Comparison of ENCODE assay signal across 14 cellular contexts in the genomic region with DNA sequence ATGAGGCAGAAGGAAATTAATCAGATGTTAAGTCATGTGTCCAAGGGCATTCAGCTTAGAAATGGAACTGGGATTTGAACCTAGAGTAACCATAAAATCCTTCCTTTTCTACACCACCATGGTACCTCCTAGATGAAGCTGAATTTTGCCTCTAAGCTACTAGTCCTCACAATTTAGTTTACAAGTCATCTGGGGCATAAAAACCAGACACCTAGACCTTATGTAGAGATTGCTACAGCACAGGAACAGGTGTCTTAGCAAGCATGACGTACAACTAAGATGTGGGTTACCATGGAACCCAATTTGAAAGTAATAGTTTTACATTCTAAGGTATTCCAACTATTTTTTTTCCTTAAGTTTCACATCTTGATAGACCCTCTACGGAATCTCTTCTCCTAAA. TPM values are rescaled to one million over a fixed set of nuclear protein-coding genes. Genes with fewer than 3 reads are reported as not detected.
A peak's percentile ranks its signal among the peaks of the same experiment; 100 is the strongest.
DNase-seq lines count a peak whose midpoint lies in the region; ATAC-seq, FAIRE-seq and TF ChIP-seq lines count a peak whose summit lies in the region.
"Had no signal": no experiment of that assay in that cellular context is flagged by ENCODE, and none has a peak within 500 bp of the region (broad histone marks: within the 10 kb centered on the region; RNA-seq: fewer than 3 reads in every experiment).

No MANE protein-coding gene starts in this region.

- no peaks in the 10 kb centered on the region for H3K9me1 ChIP-seq in K562 (ENCODE audit: control insufficient read depth, insufficient read depth, low read length)

- CTCF ChIA-PET in activated CD4-positive, alpha-beta T cell treated with anti-CD3 and anti-CD28 coated beads for 36 hours (lab: Charles Lee) = interaction anchor here (0.6 to 4.8 kb wide), 13 partner anchors 10 to 769 kb away, joined by 3 to 30 read pairs (median 3); no protein-coding TSS in a partner anchor
- CTCF ChIA-PET in Calu3 (lab: Charles Lee) = interaction anchor here (0.5 to 1.9 kb wide), 4 partner anchors 16 to 771 kb away, joined by 3 to 4 read pairs (median 4); a partner anchor contains a TSS
- CTCF ChIA-PET in K562 (lab: Yijun Ruan, JAX; ENCODE audit: low intra/inter-chr PET ratio) = no interaction called here

- no peak for DNase-seq in activated CD4-positive, alpha-beta T cell treated with anti-CD3 and anti-CD28 coated beads for 36 hours
- DNase-seq in activated CD4-positive, alpha-beta T cell treated with anti-CD3 and anti-CD28 coated beads, Interleukin-2, amount 50 U/mL, for 4 hours = no peak
- DNase-seq in Calu3 (no peak), K562 (ENCODE audit: extremely low read depth in 1 of 4, low spot score in 3 of 4) (no peak), 8988T (no peak), NCI-H2029 treated with DMSO at 0.1 percent for 48 hours (lab: John Stamatoyannopoulos, UW) (no peak)
- DNase-seq in activated effector memory CD4-positive, alpha-beta T cell treated with anti-CD3 and anti-CD28 coated beads, Interleukin-2, amount 50 U/mL, for 16 hours = no peak
- DNase-seq: AML-193; CD8-positive, alpha-beta memory T cell; NCI-H1417 treated with DMSO at 0.1 percent for 48 hours; NCI-H2029; NCI-H510A treated with DMSO at 0.1 percent for 48 hours had no signal

- no peaks in the 10 kb centered on the region for H3K27me3 Mint-ChIP-seq in activated CD4-positive, alpha-beta T cell treated with anti-CD3 and anti-CD28 coated beads for 36 hours
- H3K27me3 Mint-ChIP-seq in Calu3 (ENCODE audit: unreplicated experiment) = no peaks in the 10 kb centered on the region

- H3K4me2 ChIP-seq in K562 (ENCODE audit: insufficient read depth, low read length) = no peak overlapping the region

- H3K9ac ChIP-seq in K562 (ENCODE audit: insufficient read depth in 1 of 2, low read depth in 2 of 2, low read length in 2 of 2) = no peak overlapping the region

- H3K27ac ChIP-seq in K562 (ENCODE audit: extremely low read depth, low read depth, low read length) (no peak overlapping the region), neutrophil (peak overlapping the region; percentile 58)

- H3K27ac Mint-ChIP-seq in activated CD4-positive, alpha-beta T cell treated with anti-CD3 and anti-CD28 coated beads for 36 hours = peak overlapping the region; percentile 45
- peak overlapping the region; percentile 18 for H3K27ac Mint-ChIP-seq in Calu3 (ENCODE audit: unreplicated experiment)

- H3K36me3 ChIP-seq in K562 (ENCODE audit: control insufficient read depth, insufficient read depth, low read length) = peaks cover 47% of the 10 kb centered on the region
- peaks cover 73% of the 10 kb centered on the region for H3K36me3 ChIP-seq in neutrophil

- peaks cover 3% of the 10 kb centered on the region for H3K4me1 Mint-ChIP-seq in activated CD4-positive, alpha-beta T cell treated with anti-CD3 and anti-CD28 coated beads for 36 hours
- H3K4me1 Mint-ChIP-seq in Calu3 (ENCODE audit: low read depth, unreplicated experiment) = no peaks in the 10 kb centered on the region
- H3K4me1 Mint-ChIP-seq: CD8-positive, alpha-beta memory T cell had no signal

- no peak overlapping the region for H2AFZ ChIP-seq in K562 (ENCODE audit: low read depth, low read length)

- TF ChIP-seq POLR2A in K562 (conservative IDR thresholded peaks at IDR 0.05) = no peak; the same call in 1 of the 2 replicates

- no peak for TF ChIP-seq RAD21 in K562 (CRISPR knock-in tag; conservative IDR thresholded peaks at IDR 0.05 in 1 of 2, IDR thresholded peaks at IDR 0.05 in 1 of 2)

- H3K4me3 ChIP-seq in K562 (no peak overlapping the region), neutrophil (ENCODE audit: low read depth in 1 of 2, low read length in 1 of 2) (no peak overlapping the region)

- no peaks in the 10 kb centered on the region for H3K79me2 ChIP-seq in K562 (ENCODE audit: control insufficient read depth, insufficient read depth, low read length)

- no peak overlapping the region for H3K4me3 Mint-ChIP-seq in activated CD4-positive, alpha-beta T cell treated with anti-CD3 and anti-CD28 coated beads for 36 hours
- no peak overlapping the region for H3K4me3 Mint-ChIP-seq in Calu3 (ENCODE audit: low read depth, unreplicated experiment)
- H3K4me3 Mint-ChIP-seq: CD8-positive, alpha-beta memory T cell had no signal

- no peak for ATAC-seq in activated CD4-positive, alpha-beta T cell treated with anti-CD3 and anti-CD28 coated beads for 36 hours
- peak; percentile 18; the same call in 2 of the 3 replicates for ATAC-seq in K562

- WGBS in K562 (ENCODE audit: insufficient coverage, low coverage, missing lambda C conversion rate) = 92% methylated on average over 2 of the region's 2 CpGs

- TF ChIP-seq EP300 in K562 (IDR thresholded peaks at IDR 0.05; ENCODE audit: low read length) = no peak

- no peaks in the 10 kb centered on the region for H3K9me3 Mint-ChIP-seq in activated CD4-positive, alpha-beta T cell treated with anti-CD3 and anti-CD28 coated beads for 36 hours (ENCODE audit: low read depth)
- no peaks in the 10 kb centered on the region for H3K9me3 Mint-ChIP-seq in Calu3 (ENCODE audit: low read depth, unreplicated experiment)
- H3K9me3 Mint-ChIP-seq: CD8-positive, alpha-beta memory T cell had no signal

- no peaks in the 10 kb centered on the region for H4K20me1 ChIP-seq in K562 (replicated peaks; ENCODE audit: control insufficient read depth, insufficient read depth, low read length)

- in situ Hi-C loops in K562 (cut with MboI) = no loop called here

- no peaks in the 10 kb centered on the region for H3K4me1 ChIP-seq in K562 (replicated peaks in 1 of 2; ENCODE audit: control insufficient read depth in 2 of 2, insufficient read depth in 2 of 2, low read length in 2 of 2)
- peaks cover 6 to 8% of the 10 kb centered on the region in 2 experiments for H3K4me1 ChIP-seq in neutrophil (ENCODE audit: control insufficient read depth in 1 of 2, insufficient read depth in 1 of 2, low read depth in 1 of 2, low read length in 1 of 2)

- TF ChIP-seq CTCF in Calu3 (IDR thresholded peaks at IDR 0.05; ENCODE audit: unreplicated experiment) (no peak), K562 (IDR thresholded peaks at IDR 0.05 in 2 of 3, conservative IDR thresholded peaks at IDR 0.05 in 1 of 3; ENCODE audit: insufficient read depth in 2 of 3, low read depth in 1 of 3, low read length in 3 of 3) (no peak), neutrophil (IDR thresholded peaks at IDR 0.05) (no peak)

- H3K27me3 ChIP-seq in K562 (ENCODE audit: control insufficient read depth in 2 of 2, insufficient read depth in 2 of 2, low read length in 2 of 2) = no peaks in the 10 kb centered on the region
- no peaks in the 10 kb centered on the region for H3K27me3 ChIP-seq in neutrophil

- no peaks in the 10 kb centered on the region for H3K9me3 ChIP-seq in K562 (replicated peaks; ENCODE audit: control insufficient read depth, insufficient read depth, low read depth, low read length)
- no peaks in the 10 kb centered on the region for H3K9me3 ChIP-seq in neutrophil

- FAIRE-seq in K562 (lab: Jason Lieb, UNC) = no peak
- FAIRE-seq: H1 had no signal

- intact Hi-C loops in activated CD4-positive, alpha-beta T cell treated with anti-CD3 and anti-CD28 coated beads for 36 hours (cut with DNase I, micrococcal nuclease) = no loop called here
- intact Hi-C loops in Calu3 (cut with micrococcal nuclease; ENCODE audit: unreplicated experiment) = no loop called here
- intact Hi-C loops in K562 (cut with micrococcal nuclease) = no loop called here

- POLR2A ChIA-PET in activated CD4-positive, alpha-beta T cell treated with anti-CD3 and anti-CD28 coated beads for 36 hours (lab: Charles Lee) = interaction anchor here (0.6 to 0.9 kb wide), 3 partner anchors 8 to 108 kb away, joined by 3 to 6 read pairs (median 3); no protein-coding TSS in a partner anchor
- POLR2A ChIA-PET in K562 (lab: Yijun Ruan, JAX) = interaction anchor here (1.1 to 2.7 kb wide), 7 partner anchors 8 to 73 kb away, joined by 3 to 15 read pairs (median 4); a partner anchor contains a TSS

- no TSS peak for BruUV-seq in Calu3 (replicated peaks; lab: Mats Ljungman, UMichigan)
- no TSS peak for BruUV-seq in K562 (replicated peaks; lab: Mats Ljungman, UMichigan)

- H3K36me3 Mint-ChIP-seq in activated CD4-positive, alpha-beta T cell treated with anti-CD3 and anti-CD28 coated beads for 36 hours (ENCODE audit: low read depth) = peaks cover 33% of the 10 kb centered on the region
- H3K36me3 Mint-ChIP-seq in Calu3 (ENCODE audit: insufficient read depth, unreplicated experiment) = peaks cover 63% of the 10 kb centered on the region

RNA-seq across cellular contexts. Expression of a gene that starts 9.2 kb away (rescaled TPM):
- 1 to 10 TPM; 8.3 to 8.8 TPM for total RNA-seq in activated CD4-positive, alpha-beta T cell treated with anti-CD3 and anti-CD28 coated beads for 36 hours
- total RNA-seq in Calu3 (2022) (10.6 and 11.0 TPM in 2 replicates), K562 (2014; rRNA removed) (4.9 and 7.1 TPM in 2 replicates), K562 (2014; rRNA removed; fragmentation: Illumina TruSeq; extraction: Trizol) (7.0 and 8.2 TPM in 2 replicates), K562 (2015; rRNA removed; fragmentation: Illumina TruSeq; extraction: Trizol) (8.0 and 8.3 TPM in 2 replicates), K562 (2021) (6.0 and 6.4 TPM in 2 replicates)
- total RNA-seq in K562 (2011; cell fraction: chromatin; rRNA removed; ENCODE audit: low replicate concordance) = 14.6 and 18.4 TPM in 2 replicates
- 11.8 and 15.0 TPM in 2 replicates for total RNA-seq in K562 (2011; cell fraction: nucleolus; rRNA removed)
- 17.7 and 22.4 TPM in 2 replicates for total RNA-seq in K562 (2011; cell fraction: nucleoplasm; rRNA removed)
- polyA plus RNA-seq in K562 (2011; rRNA removed) (22.1 and 22.5 TPM in 2 replicates), K562 (2014; fragmentation: Illumina TruSeq; extraction: Trizol) (11.8 and 12.4 TPM in 2 replicates), K562 (2014; fragmentation: Nextera tagmentation; extraction: Ambion mirVana) (10 to 100 TPM; 22.9 to 25.2 TPM), K562 (2014; rRNA removed) (8.8 and 11.3 TPM in 2 replicates)
- 26.0 and 28.2 TPM in 2 replicates for polyA plus RNA-seq in K562 (2011; cell fraction: cytosol; rRNA removed)
- 13.0 and 15.5 TPM in 2 replicates for polyA plus RNA-seq in K562 (2011; cell fraction: nucleus; rRNA removed)
- polyA plus RNA-seq in K562 (2012) = 7.9 and 11.7 TPM in 2 replicates
- 11.6 and 12.4 TPM in 2 replicates for polyA minus RNA-seq in K562 (2011; rRNA and poly(A)+ RNA removed)
- polyA minus RNA-seq in K562 (2011; cell fraction: cytosol; rRNA and poly(A)+ RNA removed) = 3.5 and 4.0 TPM in 2 replicates
- 3.4 and 4.0 TPM in 2 replicates for polyA minus RNA-seq in K562 (2011; cell fraction: nucleus; rRNA and poly(A)+ RNA removed)

RNA-seq across cellular contexts. Expression of a gene that starts 28.2 kb away (rescaled TPM):
- 100 to 1,000 TPM; 108 to 179 TPM for total RNA-seq in activated CD4-positive, alpha-beta T cell treated with anti-CD3 and anti-CD28 coated beads for 36 hours
- total RNA-seq in Calu3 (2022) (86.6 and 96.3 TPM in 2 replicates), K562 (2014; rRNA removed) (24.3 and 24.8 TPM in 2 replicates), K562 (2014; rRNA removed; fragmentation: Illumina TruSeq; extraction: Trizol) (45.1 and 45.5 TPM in 2 replicates), K562 (2015; rRNA removed; fragmentation: Illumina TruSeq; extraction: Trizol) (43.9 and 44.1 TPM in 2 replicates), K562 (2021) (82.9 and 84.6 TPM in 2 replicates)
- total RNA-seq in K562 (2011; cell fraction: chromatin; rRNA removed; ENCODE audit: low replicate concordance) = 141 and 152 TPM in 2 replicates
- total RNA-seq in K562 (2011; cell fraction: nucleolus; rRNA removed) = 67.6 and 78.9 TPM in 2 replicates
- 105 and 139 TPM in 2 replicates for total RNA-seq in K562 (2011; cell fraction: nucleoplasm; rRNA removed)
- polyA plus RNA-seq in K562 (2011; rRNA removed) (37.5 and 60.4 TPM in 2 replicates), K562 (2014; fragmentation: Illumina TruSeq; extraction: Trizol) (89.1 and 104 TPM in 2 replicates), K562 (2014; fragmentation: Nextera tagmentation; extraction: Ambion mirVana) (10 to 100 TPM; 14.8 to 46.8 TPM), K562 (2014; rRNA removed) (42.4 and 45.7 TPM in 2 replicates)
- polyA plus RNA-seq in K562 (2011; cell fraction: cytosol; rRNA removed) = 51.1 and 98.0 TPM in 2 replicates
- 121 and 160 TPM in 2 replicates for polyA plus RNA-seq in K562 (2011; cell fraction: nucleus; rRNA removed)
- polyA plus RNA-seq in K562 (2012) = 70.9 and 87.0 TPM in 2 replicates
- 45.5 and 47.8 TPM in 2 replicates for polyA minus RNA-seq in K562 (2011; rRNA and poly(A)+ RNA removed)
- 32.9 and 61.4 TPM in 2 replicates for polyA minus RNA-seq in K562 (2011; cell fraction: cytosol; rRNA and poly(A)+ RNA removed)
- polyA minus RNA-seq in K562 (2011; cell fraction: nucleus; rRNA and poly(A)+ RNA removed) = 37.4 and 50.1 TPM in 2 replicates

RNA-seq across cellular contexts. Expression of a gene that starts 28.4 kb away (rescaled TPM):
- 10 to 100 TPM; 23.6 to 33.6 TPM for total RNA-seq in activated CD4-positive, alpha-beta T cell treated with anti-CD3 and anti-CD28 coated beads for 36 hours
- total RNA-seq in Calu3 (2022) (41.9 and 42.1 TPM in 2 replicates), K562 (2014; rRNA removed) (27.6 and 51.6 TPM in 2 replicates), K562 (2014; rRNA removed; fragmentation: Illumina TruSeq; extraction: Trizol) (23.1 and 24.9 TPM in 2 replicates), K562 (2015; rRNA removed; fragmentation: Illumina TruSeq; extraction: Trizol) (21.2 and 24.1 TPM in 2 replicates), K562 (2021) (34.8 and 39.4 TPM in 2 replicates)
- 127 and 189 TPM in 2 replicates for total RNA-seq in K562 (2011; cell fraction: chromatin; rRNA removed; ENCODE audit: low replicate concordance)
- 134 and 143 TPM in 2 replicates for total RNA-seq in K562 (2011; cell fraction: nucleolus; rRNA removed)
- total RNA-seq in K562 (2011; cell fraction: nucleoplasm; rRNA removed) = 150 and 151 TPM in 2 replicates
- polyA plus RNA-seq in K562 (2011; rRNA removed) (82.2 and 86.3 TPM in 2 replicates), K562 (2014; fragmentation: Illumina TruSeq; extraction: Trizol) (30.7 and 40.4 TPM in 2 replicates), K562 (2014; fragmentation: Nextera tagmentation; extraction: Ambion mirVana) (100 to 1,000 TPM; 140 to 144 TPM), K562 (2014; rRNA removed) (48.0 and 55.9 TPM in 2 replicates)
- 87.4 and 110 TPM in 2 replicates for polyA plus RNA-seq in K562 (2011; cell fraction: cytosol; rRNA removed)
- 55.5 and 62.3 TPM in 2 replicates for polyA plus RNA-seq in K562 (2011; cell fraction: nucleus; rRNA removed)
- polyA plus RNA-seq in K562 (2012) = 33.3 and 41.9 TPM in 2 replicates
- 66.7 and 73.9 TPM in 2 replicates for polyA minus RNA-seq in K562 (2011; rRNA and poly(A)+ RNA removed)
- polyA minus RNA-seq in K562 (2011; cell fraction: cytosol; rRNA and poly(A)+ RNA removed) = 17.1 and 42.7 TPM in 2 replicates
- 38.0 and 52.3 TPM in 2 replicates for polyA minus RNA-seq in K562 (2011; cell fraction: nucleus; rRNA and poly(A)+ RNA removed)

RNA-seq across cellular contexts. Expression of a gene that starts 39.4 kb away (rescaled TPM):
- total RNA-seq in activated CD4-positive, alpha-beta T cell treated with anti-CD3 and anti-CD28 coated beads for 36 hours = 10 to 100 TPM; 38.6 to 56.5 TPM
- 45.7 and 51.6 TPM in 2 replicates for total RNA-seq in Calu3 (2022)
- 261 and 425 TPM in 2 replicates for total RNA-seq in K562 (2011; cell fraction: chromatin; rRNA removed; ENCODE audit: low replicate concordance)
- 218 and 247 TPM in 2 replicates for total RNA-seq in K562 (2011; cell fraction: nucleolus; rRNA removed)
- 293 and 351 TPM in 2 replicates for total RNA-seq in K562 (2011; cell fraction: nucleoplasm; rRNA removed)
- 23.2 and 26.4 TPM in 2 replicates for total RNA-seq in K562 (2014; rRNA removed)
- total RNA-seq in K562 (2014; rRNA removed; fragmentation: Illumina TruSeq; extraction: Trizol) = 55.8 and 58.0 TPM in 2 replicates
- 63.1 and 63.3 TPM in 2 replicates for total RNA-seq in K562 (2015; rRNA removed; fragmentation: Illumina TruSeq; extraction: Trizol)
- total RNA-seq in K562 (2021) = 56.2 and 70.1 TPM in 2 replicates
- polyA plus RNA-seq in K562 (2011; rRNA removed) = 150 and 168 TPM in 2 replicates
- polyA plus RNA-seq in K562 (2011; cell fraction: cytosol; rRNA removed) = 109 and 130 TPM in 2 replicates
- 205 and 226 TPM in 2 replicates for polyA plus RNA-seq in K562 (2011; cell fraction: nucleus; rRNA removed)
- 42.4 and 48.0 TPM in 2 replicates for polyA plus RNA-seq in K562 (2012)
- 102 and 109 TPM in 2 replicates for polyA plus RNA-seq in K562 (2014; fragmentation: Illumina TruSeq; extraction: Trizol)
- 100 to 1,000 TPM; 127 to 146 TPM for polyA plus RNA-seq in K562 (2014; fragmentation: Nextera tagmentation; extraction: Ambion mirVana)
- 62.7 and 86.7 TPM in 2 replicates for polyA plus RNA-seq in K562 (2014; rRNA removed)
- 81.9 and 101 TPM in 2 replicates for polyA minus RNA-seq in K562 (2011; rRNA and poly(A)+ RNA removed)
- 14.3 and 21.3 TPM in 2 replicates for polyA minus RNA-seq in K562 (2011; cell fraction: cytosol; rRNA and poly(A)+ RNA removed)
- polyA minus RNA-seq in K562 (2011; cell fraction: nucleus; rRNA and poly(A)+ RNA removed) = 59.1 and 81.3 TPM in 2 replicates

RNA-seq across cellular contexts. Expression of a gene that starts 39.9 kb away (rescaled TPM):
- 10 to 100 TPM; 31.8 to 34.4 TPM for total RNA-seq in activated CD4-positive, alpha-beta T cell treated with anti-CD3 and anti-CD28 coated beads for 36 hours
- 33.3 and 39.2 TPM in 2 replicates for total RNA-seq in Calu3 (2022)
- total RNA-seq in K562 (2011; cell fraction: chromatin; rRNA removed; ENCODE audit: low replicate concordance) = 84.8 and 201 TPM in 2 replicates
- total RNA-seq in K562 (2011; cell fraction: nucleolus; rRNA removed) = 195 and 226 TPM in 2 replicates
- 160 and 163 TPM in 2 replicates for total RNA-seq in K562 (2011; cell fraction: nucleoplasm; rRNA removed)
- total RNA-seq in K562 (2014; rRNA removed) = 29.2 and 42.5 TPM in 2 replicates
- total RNA-seq in K562 (2014; rRNA removed; fragmentation: Illumina TruSeq; extraction: Trizol) = 24.9 and 30.4 TPM in 2 replicates
- 36.9 and 37.6 TPM in 2 replicates for total RNA-seq in K562 (2015; rRNA removed; fragmentation: Illumina TruSeq; extraction: Trizol)
- 59.9 and 70.2 TPM in 2 replicates for total RNA-seq in K562 (2021)
- polyA plus RNA-seq in K562 (2011; rRNA removed) = 37.9 and 56.1 TPM in 2 replicates
- 82.7 and 149 TPM in 2 replicates for polyA plus RNA-seq in K562 (2011; cell fraction: cytosol; rRNA removed)
- polyA plus RNA-seq in K562 (2011; cell fraction: nucleus; rRNA removed) = 86.4 and 134 TPM in 2 replicates
- polyA plus RNA-seq in K562 (2012) = 57.1 and 64.6 TPM in 2 replicates
- 70.2 and 78.9 TPM in 2 replicates for polyA plus RNA-seq in K562 (2014; fragmentation: Illumina TruSeq; extraction: Trizol)
- polyA plus RNA-seq in K562 (2014; fragmentation: Nextera tagmentation; extraction: Ambion mirVana) = 10 to 100 TPM; 30.1 to 44.3 TPM
- 43.0 and 46.7 TPM in 2 replicates for polyA plus RNA-seq in K562 (2014; rRNA removed)
- polyA minus RNA-seq in K562 (2011; rRNA and poly(A)+ RNA removed) = 41.6 and 59.3 TPM in 2 replicates
- polyA minus RNA-seq in K562 (2011; cell fraction: cytosol; rRNA and poly(A)+ RNA removed) = 30.1 and 37.2 TPM in 2 replicates
- polyA minus RNA-seq in K562 (2011; cell fraction: nucleus; rRNA and poly(A)+ RNA removed) = 16.8 and 17.4 TPM in 2 replicates
